Comparison of ENCODE assay signal across 14 cellular contexts in genomic region chr4:184444215-184444952, GRCh38. TPM values are rescaled to one million over a fixed set of nuclear protein-coding genes. Genes with fewer than 3 reads are reported as not detected.
DNase-seq lines count a peak whose midpoint lies in the region; ATAC-seq and TF ChIP-seq lines count a peak whose summit lies in the region.
"Had no signal": no experiment of that assay in that cellular context is flagged by ENCODE, and none has a peak within 500 bp of the region (broad histone marks: within the 10 kb centered on the region; RNA-seq: fewer than 3 reads in every experiment).

No MANE protein-coding gene starts in this region.

- no peaks in the 10 kb centered on the region for H3K36me3 ChIP-seq in left ventricle myocardium inferior
- H3K36me3 ChIP-seq: ascending aorta had no signal

- peaks cover 100% of the 10 kb centered on the region for H3K4me1 ChIP-seq in left ventricle myocardium inferior

- H3K9me3 ChIP-seq in left ventricle myocardium inferior (replicated peaks) = no peaks in the 10 kb centered on the region
- H3K9me3 ChIP-seq: ascending aorta had no signal

- TF ChIP-seq CTCF in left ventricle myocardium inferior (IDR thresholded peaks at IDR 0.05; ENCODE audit: borderline replicate concordance) = no peak
- TF ChIP-seq CTCF in activated B cell treated with CpG ODN at 0.5 μM for 24 hours (IDR thresholded peaks at IDR 0.05) = no peak

- no peaks in the 10 kb centered on the region for H3K27me3 Mint-ChIP-seq in activated B cell treated with CpG ODN at 0.5 μM for 24 hours
- H3K27me3 Mint-ChIP-seq in stimulated activated naive CD8-positive, alpha-beta T cell treated with anti-CD3 and anti-CD28 coated beads, Interleukin-15, amount 100 ng/mL, for 72 hours = no peaks in the 10 kb centered on the region

- ATAC-seq in Right ventricle myocardium inferior = no peak
- ATAC-seq in activated B cell treated with CpG ODN at 0.5 μM for 24 hours (ENCODE audit: low read depth) = no peak
- no peak for ATAC-seq in stimulated activated naive CD8-positive, alpha-beta T cell treated with anti-CD3 and anti-CD28 coated beads, Interleukin-15, amount 100 ng/mL, for 72 hours
- no peak for ATAC-seq in GM21529 (IDR thresholded peaks at IDR 0.05; ENCODE audit: unreplicated experiment)

- POLR2A ChIA-PET in activated B cell treated with CpG ODN at 0.5 μM for 24 hours (lab: Charles Lee) = interaction anchor here (0.5 to 0.7 kb wide), 4 partner anchors 92 to 141 kb away, joined by 3 to 11 read pairs (median 6); no protein-coding TSS in a partner anchor

- peaks cover 95% of the 10 kb centered on the region for H3K4me1 Mint-ChIP-seq in activated B cell treated with CpG ODN at 0.5 μM for 24 hours
- H3K4me1 Mint-ChIP-seq in stimulated activated naive CD8-positive, alpha-beta T cell treated with anti-CD3 and anti-CD28 coated beads, Interleukin-15, amount 100 ng/mL, for 72 hours = peaks cover 100% of the 10 kb centered on the region

- H3K27me3 ChIP-seq in left ventricle myocardium inferior (ENCODE audit: low read depth) = no peaks in the 10 kb centered on the region
- H3K27me3 ChIP-seq: ascending aorta had no signal

- intact Hi-C loops in left ventricle myocardium inferior (cut with micrococcal nuclease) = no loop called here
- intact Hi-C loops in Right ventricle myocardium inferior (cut with DNase I) = no loop called here
- intact Hi-C loops in activated B cell treated with CpG ODN at 0.5 μM for 24 hours (cut with micrococcal nuclease) = loop anchor here (2.0 kb wide), 1 partner anchor 14 kb away; no protein-coding TSS in a partner anchor
- intact Hi-C loops in cardiac septum (cut with DNase I) = no loop called here

- peak overlapping the region; percentile 13 for H3K27ac ChIP-seq in left ventricle myocardium inferior (replicated peaks)
- H3K27ac ChIP-seq: ascending aorta had no signal

- CTCF ChIA-PET in activated B cell treated with CpG ODN at 0.5 μM for 24 hours (lab: Charles Lee) = no interaction called here

- H3K4me3 ChIP-seq in left ventricle myocardium inferior = no peak overlapping the region
- H3K4me3 ChIP-seq: ascending aorta, lung had no signal

- peak overlapping the region; percentile 83 for H3K27ac Mint-ChIP-seq in activated B cell treated with CpG ODN at 0.5 μM for 24 hours
- no peak overlapping the region for H3K27ac Mint-ChIP-seq in stimulated activated naive CD8-positive, alpha-beta T cell treated with anti-CD3 and anti-CD28 coated beads, Interleukin-15, amount 100 ng/mL, for 72 hours

- DNase-seq in left ventricle myocardium inferior (no peak), Right ventricle myocardium inferior (ENCODE audit: missing footprints) (no peak), activated B cell treated with CpG ODN at 0.5 μM for 24 hours (no peak), glomerular visceral epithelial cell (ENCODE audit: extremely low spot score) (peak; percentile 80), GDM1 (lab: John Stamatoyannopoulos, UW) (no peak), cardiac septum (ENCODE audit: low spot score) (no peak)
- no peak for DNase-seq in stimulated activated naive CD8-positive, alpha-beta T cell treated with anti-CD3 and anti-CD28 coated beads, Interleukin-15, amount 100 ng/mL, for 72 hours
- DNase-seq: DMS79; NCI-H2029; occipital lobe; stimulated activated naive CD4-positive, alpha-beta T cell treated with Interleukin-2 at 50 U/mL for 16 hours had no signal

- peak overlapping the region; percentile 38 for H3K4me3 Mint-ChIP-seq in activated B cell treated with CpG ODN at 0.5 μM for 24 hours
- H3K4me3 Mint-ChIP-seq in stimulated activated naive CD8-positive, alpha-beta T cell treated with anti-CD3 and anti-CD28 coated beads, Interleukin-15, amount 100 ng/mL, for 72 hours = peak overlapping the region; percentile 13 to 38

- H3K36me3 Mint-ChIP-seq in activated B cell treated with CpG ODN at 0.5 μM for 24 hours (ENCODE audit: low read depth) = peaks cover 50% of the 10 kb centered on the region

- H3K9me3 Mint-ChIP-seq in activated B cell treated with CpG ODN at 0.5 μM for 24 hours = no peaks in the 10 kb centered on the region
- no peaks in the 10 kb centered on the region for H3K9me3 Mint-ChIP-seq in stimulated activated naive CD8-positive, alpha-beta T cell treated with anti-CD3 and anti-CD28 coated beads, Interleukin-15, amount 100 ng/mL, for 72 hours

RNA-seq across cellular contexts. Expression of gene IRF2, which starts 30.0 kb away (rescaled TPM):
- total RNA-seq in left ventricle myocardium inferior (25.9 TPM), Right ventricle myocardium inferior (34.0 TPM), activated B cell treated with CpG ODN at 0.5 μM for 24 hours (65.5 and 66.2 TPM in 2 replicates), cardiac septum (22.4 TPM)
